8 cellular contexts compared by ENCODE assay signal in the genomic region with DNA sequence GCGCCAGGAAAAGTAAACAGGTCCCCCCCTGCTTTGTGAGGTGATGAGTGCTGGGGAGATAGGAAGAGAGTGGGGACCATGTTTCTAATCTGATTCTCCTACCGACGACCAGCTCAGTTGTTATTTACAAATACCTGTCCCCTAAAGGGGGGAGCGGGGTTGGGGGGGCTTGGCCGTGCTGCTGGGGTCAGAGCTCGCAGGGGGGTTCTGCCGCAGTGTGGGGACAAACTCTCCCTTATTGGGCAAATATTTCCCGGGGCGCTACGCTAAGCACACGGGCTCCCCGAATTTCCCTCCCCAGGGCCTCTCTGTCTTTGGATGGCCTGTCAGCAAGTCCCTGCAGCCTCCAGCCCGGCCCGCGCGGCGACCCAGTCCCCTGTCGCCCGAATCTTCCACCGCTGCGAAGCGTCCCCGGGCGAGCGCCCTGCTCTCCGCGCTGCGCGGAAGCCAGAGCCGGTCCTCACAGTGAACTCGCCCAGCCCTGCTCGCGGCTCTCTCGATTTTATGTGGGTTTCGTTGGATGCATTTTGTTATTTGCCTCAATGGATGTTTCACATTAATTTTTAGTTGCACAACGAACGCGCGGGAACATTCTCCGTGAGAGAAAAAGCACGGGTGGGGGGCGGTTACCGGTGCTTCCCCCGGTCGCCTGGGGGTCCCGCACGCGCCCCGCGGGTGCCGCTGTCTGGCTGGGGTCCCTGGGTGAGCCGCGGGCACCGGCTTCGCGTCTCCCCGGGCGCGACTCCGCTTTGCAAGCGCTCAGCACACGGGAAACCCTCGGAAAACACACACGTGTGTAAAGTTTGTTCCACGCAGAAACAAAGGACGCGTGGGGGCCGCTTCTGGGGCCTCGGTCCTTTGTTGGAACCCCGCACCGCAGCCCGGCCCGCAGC. TPM values are rescaled to one million over a fixed set of nuclear protein-coding genes. Genes with fewer than 3 reads are reported as not detected.
A peak's percentile ranks its signal among the peaks of the same experiment; 100 is the strongest.
DNase-seq lines count a peak whose midpoint lies in the region; ATAC-seq and TF ChIP-seq lines count a peak whose summit lies in the region.

No MANE protein-coding gene starts in this region.

- DNase-seq in COLO668 (lab: John Stamatoyannopoulos, UW; ENCODE audit: unreplicated experiment) (peak; percentile 33), coronary artery (ENCODE audit: low spot score) (no peak), mucosa of descending colon (peak; percentile 43 to 66 (median 64)), upper lobe of right lung (peak; percentile 73), HEK293T (ENCODE audit: extremely low spot score) (no peak)
- no peak for DNase-seq in T-helper 2 cell treated with Interferon-gamma antibody and Interleukin-4, amounts not matched to agents 5 μg/mL and 100 μg/mL, for 36 hours (ENCODE audit: low spot score)

- H3K27ac Mint-ChIP-seq in T-helper 2 cell treated with Interferon-gamma antibody and Interleukin-4, amounts not matched to agents 5 μg/mL and 100 μg/mL, for 36 hours: peak overlapping the region; percentile 81

- H3K27me3 Mint-ChIP-seq in T-helper 2 cell treated with Interferon-gamma antibody and Interleukin-4, amounts not matched to agents 5 μg/mL and 100 μg/mL, for 36 hours (ENCODE audit: low read depth): peaks cover 3% of the 10 kb centered on the region

- H3K36me3 Mint-ChIP-seq in T-helper 2 cell treated with Interferon-gamma antibody and Interleukin-4, amounts not matched to agents 5 μg/mL and 100 μg/mL, for 36 hours (ENCODE audit: low read depth): peaks cover 20% of the 10 kb centered on the region

- H3K4me1 ChIP-seq in mucosa of descending colon (ENCODE audit: low read depth) (peaks cover 11% of the 10 kb centered on the region), upper lobe of right lung (peaks cover 16% of the 10 kb centered on the region)

- CTCF ChIA-PET in HEK293T (lab: Yijun Ruan, JAX): interaction anchor here (1.7 kb wide), 1 partner anchor 168 kb away, joined by 4 read pairs; no protein-coding TSS in a partner anchor

- POLR2A ChIA-PET in HEK293T (lab: Yijun Ruan, JAX): no interaction called here

- H3K4me3 Mint-ChIP-seq in T-helper 2 cell treated with Interferon-gamma antibody and Interleukin-4, amounts not matched to agents 5 μg/mL and 100 μg/mL, for 36 hours: peak overlapping the region; percentile 79

- H3K9me3 ChIP-seq in mucosa of descending colon (no peaks in the 10 kb centered on the region), upper lobe of right lung (no peaks in the 10 kb centered on the region)

- H3K27me3 ChIP-seq in upper lobe of right lung: no peaks in the 10 kb centered on the region

- H3K4me1 Mint-ChIP-seq in T-helper 2 cell treated with Interferon-gamma antibody and Interleukin-4, amounts not matched to agents 5 μg/mL and 100 μg/mL, for 36 hours (ENCODE audit: low read depth): peaks cover 7% of the 10 kb centered on the region

- H3K9me3 Mint-ChIP-seq in T-helper 2 cell treated with Interferon-gamma antibody and Interleukin-4, amounts not matched to agents 5 μg/mL and 100 μg/mL, for 36 hours: no peaks in the 10 kb centered on the region

- peak overlapping the region; percentile 91 for H3K4me3 ChIP-seq in coronary artery
- H3K4me3 ChIP-seq in mucosa of descending colon: peak overlapping the region; percentile 91
- peak overlapping the region; percentile 75 for H3K4me3 ChIP-seq in upper lobe of right lung

- TF ChIP-seq CTCF in coronary artery (IDR thresholded peaks at IDR 0.05) (no peak), mucosa of descending colon (IDR thresholded peaks at IDR 0.05) (no peak), upper lobe of right lung (IDR thresholded peaks at IDR 0.05) (no peak)

- intact Hi-C loops in mucosa of descending colon (cut with DNase I, micrococcal nuclease) (no loop called here), upper lobe of right lung (cut with DNase I) (no loop called here)

- ATAC-seq in mucosa of descending colon (no peak), upper lobe of right lung (no peak), GM21737 (IDR thresholded peaks at IDR 0.05; ENCODE audit: unreplicated experiment) (no peak), GM18867 (IDR thresholded peaks at IDR 0.05; ENCODE audit: unreplicated experiment) (no peak)

- H3K36me3 ChIP-seq in mucosa of descending colon (ENCODE audit: low read depth): no peaks in the 10 kb centered on the region
- H3K36me3 ChIP-seq in upper lobe of right lung: no peaks in the 10 kb centered on the region

- H3K27ac ChIP-seq in coronary artery: peak overlapping the region; percentile 88 to 93
- H3K27ac ChIP-seq in upper lobe of right lung: peak overlapping the region; percentile 92

TF ChIP-seq in HEK293T, 16 proteins besides CTCF, POLR2A, EP300 and RAD21:
- TF ChIP-seq ELF4 (IDR thresholded peaks at IDR 0.05) (no peak), ARNT (IDR thresholded peaks at IDR 0.05) (no peak), L3MBTL2 (conservative IDR thresholded peaks at IDR 0.05) (no peak), LEF1 (IDR thresholded peaks at IDR 0.05; ENCODE audit: borderline replicate concordance) (no peak), BHLHE40 (IDR thresholded peaks at IDR 0.05; ENCODE audit: borderline replicate concordance) (no peak), SUZ12 (IDR thresholded peaks at IDR 0.05) (no peak), HDGF (IDR thresholded peaks at IDR 0.05; ENCODE audit: borderline replicate concordance) (no peak), NFRKB (IDR thresholded peaks at IDR 0.05) (no peak), FOXM1 (IDR thresholded peaks at IDR 0.05; ENCODE audit: borderline replicate concordance) (no peak), FOXA1 (IDR thresholded peaks at IDR 0.05) (no peak), SP1 (IDR thresholded peaks at IDR 0.05) (no peak), CTBP1 (IDR thresholded peaks at IDR 0.05; ENCODE audit: borderline replicate concordance) (no peak), TARDBP (IDR thresholded peaks at IDR 0.05) (no peak), ZNF384 (IDR thresholded peaks at IDR 0.05) (no peak), FOXK2 (IDR thresholded peaks at IDR 0.05) (no peak)
- TF ChIP-seq, protein P1, sequence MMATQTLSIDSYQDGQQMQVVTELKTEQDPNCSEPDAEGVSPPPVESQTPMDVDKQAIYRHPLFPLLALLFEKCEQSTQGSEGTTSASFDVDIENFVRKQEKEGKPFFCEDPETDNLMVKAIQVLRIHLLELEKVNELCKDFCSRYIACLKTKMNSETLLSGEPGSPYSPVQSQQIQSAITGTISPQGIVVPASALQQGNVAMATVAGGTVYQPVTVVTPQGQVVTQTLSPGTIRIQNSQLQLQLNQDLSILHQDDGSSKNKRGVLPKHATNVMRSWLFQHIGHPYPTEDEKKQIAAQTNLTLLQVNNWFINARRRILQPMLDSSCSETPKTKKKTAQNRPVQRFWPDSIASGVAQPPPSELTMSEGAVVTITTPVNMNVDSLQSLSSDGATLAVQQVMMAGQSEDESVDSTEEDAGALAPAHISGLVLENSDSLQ (IDR thresholded peaks at IDR 0.05): no peak
TF ChIP-seq in HEK293T: peak in this region for 0.

RNA-seq across cellular contexts. Expression of a gene that starts 1.5 kb away (rescaled TPM):
- 10 to 100 TPM; 42.2 to 70.4 (median 43.1) TPM for total RNA-seq in mucosa of descending colon
- total RNA-seq in upper lobe of right lung: 57.0 TPM

RNA-seq across cellular contexts. Expression of a gene that starts 43.1 kb away (rescaled TPM):
- total RNA-seq in mucosa of descending colon (10 to 100 TPM; 26.8 to 41.6 (median 30.8) TPM), upper lobe of right lung (41.6 TPM)

Comparison
In these comparisons a context has a peak if more than half of its experiments do, and no peak if none do; other contexts are left out.
1. DNase-seq: peak in COLO668 (single experiment), mucosa of descending colon (3 of 3) and upper lobe of right lung (single experiment); none in T-helper 2 cell treated with Interferon-gamma antibody and Interleukin-4, amounts not matched to agents 5 μg/mL and 100 μg/mL, for 36 hours (single experiment), coronary artery (single experiment) and HEK293T (single experiment).
2. Peak in every context shown above with its lines, with median percentiles within 50 percentile points of each other: H3K4me3 ChIP-seq.